In the genomic region with DNA sequence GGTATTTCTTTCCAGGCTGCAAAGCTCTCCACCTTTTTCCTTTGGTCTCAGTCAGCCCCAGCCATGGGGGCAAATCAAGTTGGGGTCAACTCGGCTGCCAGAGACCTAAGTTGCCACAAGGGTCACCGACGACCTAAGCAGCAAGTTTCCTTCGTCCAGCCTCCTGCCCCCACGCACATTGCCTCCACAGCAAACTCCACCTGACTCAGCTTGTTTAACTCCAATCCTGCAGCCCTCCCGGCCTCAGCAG, we compare ENCODE assay signal across 8 cellular contexts. TPM values are rescaled to one million over a fixed set of nuclear protein-coding genes. Genes with fewer than 3 reads are reported as not detected.
A peak's percentile ranks its signal among the peaks of the same experiment; 100 is the strongest.
DNase-seq lines count a peak whose midpoint lies in the region; ATAC-seq and TF ChIP-seq lines count a peak whose summit lies in the region.

No MANE protein-coding gene starts in this region.

- no peak overlapping the region for H3K27ac ChIP-seq in SK-N-MC
- no peak overlapping the region for H3K27ac ChIP-seq in sigmoid colon

- peaks cover 0 to 23% (median 19%) of the 10 kb centered on the region in 4 donors for H3K4me1 ChIP-seq in sigmoid colon

- DNase-seq in GM12865 (ENCODE audit: low read depth) (no peak), SK-N-MC (ENCODE audit: low read depth, low spot score) (no peak), fibroblast of the aortic adventitia (ENCODE audit: low read depth) (no peak), sigmoid colon (no peak), SHP77 treated with DMSO at 0.1 percent for 48 hours (lab: John Stamatoyannopoulos, UW) (no peak), Ammon's horn (ENCODE audit: low spot score) (no peak), superior temporal gyrus (ENCODE audit: extremely low spot score) (no peak)

- no peak for ATAC-seq in GM19467 (IDR thresholded peaks at IDR 0.05; ENCODE audit: unreplicated experiment)

- peak overlapping the region; percentile 56 for H3K9ac ChIP-seq in SK-N-MC (ENCODE audit: insufficient read length)

- H3K27me3 ChIP-seq in sigmoid colon = peaks cover 19 to 45% (median 23%) of the 10 kb centered on the region in 3 donors

- no peak for TF ChIP-seq POLR2A in sigmoid colon (IDR thresholded peaks at IDR 0.05)

- TF ChIP-seq CTCF in GM12865 (IDR thresholded peaks at IDR 0.05; ENCODE audit: insufficient read depth, low read depth, low read length, missing control alignments) = no peak
- no peak for TF ChIP-seq CTCF in fibroblast of the aortic adventitia (IDR thresholded peaks at IDR 0.05; ENCODE audit: insufficient read depth, low read length)
- TF ChIP-seq CTCF in sigmoid colon (IDR thresholded peaks at IDR 0.05) = no peak

- intact Hi-C loops in sigmoid colon (cut with DNase I) = no loop called here

- H3K9me3 ChIP-seq in SK-N-MC (ENCODE audit: low read depth, low read length) (no peaks in the 10 kb centered on the region), sigmoid colon (no peaks in the 10 kb centered on the region)

- peak overlapping the region; percentile 82 for H3K4me3 ChIP-seq in GM12865 (ENCODE audit: low read depth, low read length)
- peak overlapping the region; percentile 96 for H3K4me3 ChIP-seq in SK-N-MC
- peak overlapping the region; percentile 67 for H3K4me3 ChIP-seq in fibroblast of the aortic adventitia (ENCODE audit: low read depth, low read length)
- H3K4me3 ChIP-seq in sigmoid colon = peak overlapping the region; percentile 48 to 72 (median 63)

- WGBS in sigmoid colon, 2 donors = 0 to 1% methylated on average over 6 of the region's 6 CpGs

- no peaks in the 10 kb centered on the region for H3K36me3 ChIP-seq in SK-N-MC (ENCODE audit: insufficient read depth, low read length)
- no peaks in the 10 kb centered on the region for H3K36me3 ChIP-seq in sigmoid colon

- no peak for TF ChIP-seq EP300 in sigmoid colon (IDR thresholded peaks at IDR 0.05)

RNA-seq across cellular contexts. Expression of a gene that starts 0.8 kb away (rescaled TPM):
- 2.0 TPM in 2 replicates for total RNA-seq in fibroblast of the aortic adventitia (ENCODE audit: low replicate concordance)
- 1 to 10 TPM; 4.7 to 6.4 (median 6.1) TPM for total RNA-seq in sigmoid colon
- 1 to 10 TPM in 2 of 3 donors, under 1 TPM in 1; 0.69 to 1.9 (median 1.8) TPM for polyA plus RNA-seq in sigmoid colon
